16 cellular contexts compared by ENCODE assay signal in the genomic region with DNA sequence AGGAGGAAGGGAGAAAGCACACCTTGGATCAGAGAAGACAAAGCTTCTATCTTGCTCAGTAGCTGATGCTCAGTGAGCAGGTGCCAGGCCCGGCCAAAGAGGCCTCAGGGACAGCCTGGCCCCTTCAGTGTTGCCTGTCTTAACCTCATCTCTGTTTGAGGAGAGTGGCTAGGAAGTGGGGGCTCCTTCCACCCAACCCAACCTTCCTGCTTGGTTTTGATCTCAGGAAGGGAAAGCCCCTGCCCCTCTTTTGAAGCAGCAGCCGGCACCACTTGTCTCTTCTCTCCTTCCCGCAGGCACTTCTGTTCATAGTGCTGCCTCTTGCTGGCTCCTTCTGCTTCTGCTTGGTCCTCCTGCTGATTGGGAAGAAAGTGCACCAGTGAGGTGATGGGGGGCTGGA.
"Had no signal": no experiment of that assay in that cellular context is flagged by ENCODE, and none has a peak within 500 bp of the region (broad histone marks: within the 10 kb centered on the region; RNA-seq: fewer than 3 reads in every experiment).

No MANE protein-coding gene starts in this region.

- H3K27ac ChIP-seq: ovary, sigmoid colon, testis, upper lobe of right lung had no signal

- H3K27ac Mint-ChIP-seq: activated naive CD4-positive, alpha-beta T cell treated with anti-CD3 and anti-CD28 coated beads, Interleukin-2, amount 50 U/mL, for 72 hours; endodermal cell; WTC11 had no signal

- H3K4me1 Mint-ChIP-seq: endodermal cell had no signal

- H3K9me3 Mint-ChIP-seq: activated naive CD4-positive, alpha-beta T cell treated with anti-CD3 and anti-CD28 coated beads, Interleukin-2, amount 50 U/mL, for 72 hours; WTC11 had no signal

- H3K4me3 ChIP-seq: ovary, sigmoid colon, testis, upper lobe of right lung had no signal

- DNase-seq: activated CD4-positive, alpha-beta T cell treated with anti-CD3 and anti-CD28 coated beads, Interleukin-2, amount 50 U/mL, for 4 hours; activated CD8-positive, alpha-beta memory T cell treated with anti-CD3 and anti-CD28 coated beads, Interleukin-2, amount 50 U/mL, for 48 hours; anterior cingulate cortex; endodermal cell; hippocampal formation; left ventricle myocardium superior; mesendoderm; ovary; sigmoid colon; stimulated activated CD4-positive, alpha-beta T cell treated with anti-CD3 and anti-CD28 coated beads, Interleukin-12 subunit alpha, Interleukin-12 subunit beta, amount 100 ng/mL, for 4 hours; stimulated activated CD4-positive, alpha-beta T cell treated with anti-CD3 and anti-CD28 coated beads, Interleukin-2, amount 100 ng/mL, for 48 hours; stimulated activated naive CD4-positive, alpha-beta T cell treated with Interleukin-2 at 50 U/mL for 16 hours; testis; upper lobe of right lung had no signal

- H3K36me3 Mint-ChIP-seq: activated naive CD4-positive, alpha-beta T cell treated with anti-CD3 and anti-CD28 coated beads, Interleukin-2, amount 50 U/mL, for 72 hours; WTC11 had no signal

- H3K27me3 ChIP-seq: ovary, testis had no signal

- H3K4me3 Mint-ChIP-seq: endodermal cell, WTC11 had no signal
